ENCODE assay signal across 31 cellular contexts in the genomic region with DNA sequence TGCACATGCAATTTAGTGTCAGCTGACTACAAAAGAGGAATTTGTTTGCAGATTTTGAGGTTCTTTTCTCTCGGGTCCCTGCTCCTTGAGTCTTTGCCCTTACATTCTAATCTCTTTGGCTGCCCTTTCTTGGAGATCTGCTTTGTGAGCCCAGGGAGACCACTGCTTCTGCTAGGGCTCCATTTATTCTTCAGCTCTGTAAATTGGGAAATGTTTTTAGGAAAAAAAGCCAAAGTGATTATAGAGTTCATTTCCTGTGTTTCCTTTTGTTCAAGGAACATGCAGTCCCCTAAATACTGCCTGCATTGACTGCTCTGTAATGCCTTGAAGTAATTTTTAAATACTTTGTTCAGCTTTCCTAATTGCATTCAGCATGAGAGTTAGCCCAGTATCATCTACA.
DNase-seq lines count a peak whose midpoint lies in the region; ATAC-seq, FAIRE-seq and TF ChIP-seq lines count a peak whose summit lies in the region.
"Had no signal": no experiment of that assay in that cellular context is flagged by ENCODE, and none has a peak within 500 bp of the region (broad histone marks: within the 10 kb centered on the region; RNA-seq: fewer than 3 reads in every experiment).

No MANE protein-coding gene starts in this region.

- H3K4me2 ChIP-seq in SK-N-SH: peak overlapping the region; percentile 24
- peak overlapping the region; percentile 58 for H3K4me2 ChIP-seq in endothelial cell of umbilical vein (ENCODE audit: insufficient read depth, low read length)
- no peak overlapping the region for H3K4me2 ChIP-seq in mesenchymal stem cell (ENCODE audit: low read length, poor library complexity, severe bottlenecking)
- H3K4me2 ChIP-seq: PC-9 had no signal

- H3K79me1 ChIP-seq in mesenchymal stem cell (replicated peaks; ENCODE audit: low read length, poor library complexity, severe bottlenecking): no peaks in the 10 kb centered on the region

- no peak for TF ChIP-seq POLR2A in endothelial cell of umbilical vein (IDR thresholded peaks at IDR 0.05; ENCODE audit: low read depth, low read length)
- TF ChIP-seq POLR2A in lower leg skin (IDR thresholded peaks at IDR 0.05): no peak

- H3F3A ChIP-seq in SK-N-SH (replicated peaks; ENCODE audit: insufficient read depth): peaks cover 19% of the 10 kb centered on the region

- H2AFZ ChIP-seq in SK-N-SH (ENCODE audit: low read depth) (0 out of 2 replicates have a peak overlapping the region, but pooled peaks have one; percentile 19), endothelial cell of umbilical vein (ENCODE audit: low read depth, low read length) (peak overlapping the region; percentile 65), mesenchymal stem cell (ENCODE audit: low read depth, low read length) (peak overlapping the region; percentile 51)
- H2AFZ ChIP-seq: PC-9 had no signal

- ATAC-seq in SK-N-SH treated with all-trans-retinoic acid at 6 μM for 48 hours: no peak
- ATAC-seq: activated CD8-positive, alpha-beta T cell treated with anti-CD3 and anti-CD28 coated beads, Interleukin-2, amount 10 ng/mL, durations not matched to agents 7 days and 5 days; CD8-positive, alpha-beta T cell; naive thymus-derived CD8-positive, alpha-beta T cell had no signal

- H4K20me1 ChIP-seq in SK-N-SH (ENCODE audit: insufficient read depth): no peaks in the 10 kb centered on the region
- no peaks in the 10 kb centered on the region for H4K20me1 ChIP-seq in endothelial cell of umbilical vein (replicated peaks; ENCODE audit: control insufficient read depth, extremely low read depth, insufficient read depth, low read length)

- CTCF ChIA-PET in SK-N-SH (lab: Yijun Ruan, JAX) (no interaction called here), endothelial cell of umbilical vein (lab: Charles Lee) (interaction anchor here (1.0 to 1.6 kb wide), 5 partner anchors 9 to 38 kb away, joined by 3 to 5 read pairs (median 3); no protein-coding TSS in a partner anchor)
- CTCF ChIA-PET in activated naive CD4-positive, alpha-beta T cell treated with anti-CD3 and anti-CD28 coated beads, Interleukin-2, amount 10 ng/mL, durations not matched to agents 7 days and 5 days (lab: Charles Lee): no interaction called here

- no peaks in the 10 kb centered on the region for H3K9me1 ChIP-seq in endothelial cell of umbilical vein (replicated peaks; ENCODE audit: control insufficient read depth, extremely low read depth, insufficient read depth, low read length)

- H3K27ac ChIP-seq in SK-N-SH (ENCODE audit: low read depth in 2 of 2, low read length in 1 of 2) (peak overlapping the region in 1 of 2 experiments; percentile 82; a peak in 2 of 4 replicates), endothelial cell of umbilical vein (ENCODE audit: insufficient read depth, low read depth, low read length) (peak overlapping the region; percentile 64), mesenchymal stem cell (ENCODE audit: low read length, poor library complexity, severe bottlenecking) (no peak overlapping the region), subcutaneous abdominal adipose tissue (ENCODE audit: low read depth, low read length) (peak overlapping the region; percentile 32)
- H3K27ac ChIP-seq: breast epithelium, PC-9, stomach had no signal

- H3K4me3 Mint-ChIP-seq in activated naive CD4-positive, alpha-beta T cell treated with anti-CD3 and anti-CD28 coated beads, Interleukin-2, amount 10 ng/mL, durations not matched to agents 7 days and 5 days: no peak overlapping the region
- H3K4me3 Mint-ChIP-seq: activated CD8-positive, alpha-beta T cell treated with anti-CD3 and anti-CD28 coated beads, Interleukin-2, amount 10 ng/mL, durations not matched to agents 7 days and 5 days; CD8-positive, alpha-beta T cell; endodermal cell; naive thymus-derived CD8-positive, alpha-beta T cell; T-helper 1 cell treated with Interleukin-12 subunit alpha and Interleukin-12 subunit beta and Interleukin-4 antibody, amounts not matched to agents 30 μg/mL and 1 μg/mL, for 36 hours had no signal

- TF ChIP-seq CTCF in SK-N-SH (IDR thresholded peaks at IDR 0.05) (no peak), endothelial cell of umbilical vein (IDR thresholded peaks at IDR 0.05; ENCODE audit: extremely low read depth in 1 of 2, insufficient read depth in 1 of 2, low read depth in 1 of 2, low read length in 2 of 2) (no peak), lower leg skin (IDR thresholded peaks at IDR 0.05) (no peak)

- H3K23ac ChIP-seq in mesenchymal stem cell (ENCODE audit: low read length in 2 of 2): no peak overlapping the region

- H2AK5ac ChIP-seq in mesenchymal stem cell (ENCODE audit: low read length, severe bottlenecking): peak overlapping the region; percentile 53

- H2BK12ac ChIP-seq in mesenchymal stem cell (ENCODE audit: low read length in 2 of 2): no peak overlapping the region

- 94% methylated on average over 1 of the region's 1 CpG for WGBS in SK-N-SH (ENCODE audit: low lambda C conversion rate)
- 85% methylated on average over 1 of the region's 1 CpG for WGBS in mesenchymal stem cell
- WGBS in lower leg skin, 2 donors: 15 to 50% methylated on average over 1 of the region's 1 CpG

- H3K36me3 Mint-ChIP-seq in activated naive CD4-positive, alpha-beta T cell treated with anti-CD3 and anti-CD28 coated beads, Interleukin-2, amount 10 ng/mL, durations not matched to agents 7 days and 5 days: no peaks in the 10 kb centered on the region
- H3K36me3 Mint-ChIP-seq: CD8-positive, alpha-beta T cell had no signal

- no peak overlapping the region for H3K14ac ChIP-seq in mesenchymal stem cell (ENCODE audit: low read length in 2 of 2)

- no peak overlapping the region for H4K91ac ChIP-seq in mesenchymal stem cell (ENCODE audit: low read length)

- H3K79me2 ChIP-seq in SK-N-SH (ENCODE audit: insufficient read depth) (no peaks in the 10 kb centered on the region), endothelial cell of umbilical vein (ENCODE audit: control insufficient read depth, insufficient read depth, low read length) (no peaks in the 10 kb centered on the region)

- H3K27me3 ChIP-seq in SK-N-SH (ENCODE audit: insufficient read depth) (no peaks in the 10 kb centered on the region), endothelial cell of umbilical vein (ENCODE audit: control insufficient read depth in 2 of 2, insufficient read depth in 2 of 2, low read length in 2 of 2) (no peaks in the 10 kb centered on the region), mesenchymal stem cell (ENCODE audit: control insufficient read depth in 1 of 2, insufficient read depth in 1 of 2, low read length in 2 of 2) (no peaks in the 10 kb centered on the region), subcutaneous abdominal adipose tissue (ENCODE audit: control insufficient read depth in 5 of 5, insufficient read depth in 4 of 5, low read length in 5 of 5) (no peaks in the 10 kb centered on the region)
- H3K27me3 ChIP-seq: adrenal gland, breast epithelium, stomach had no signal

- TF ChIP-seq EP300 in SK-N-SH (IDR thresholded peaks at IDR 0.05; ENCODE audit: borderline replicate concordance in 1 of 2, low read depth in 1 of 2, low read length in 1 of 2): no peak

- no peak overlapping the region for H2BK120ac ChIP-seq in mesenchymal stem cell (ENCODE audit: low read depth, low read length)

- no peak overlapping the region for H2BK5ac ChIP-seq in mesenchymal stem cell (ENCODE audit: low read depth, low read length, poor library complexity, severe bottlenecking)

- TF ChIP-seq RAD21 in SK-N-SH (IDR thresholded peaks at IDR 0.05; ENCODE audit: low read length): no peak

- H3K36me3 ChIP-seq in SK-N-SH (replicated peaks in 1 of 2; ENCODE audit: control insufficient read depth in 1 of 2, insufficient read depth in 2 of 2, low read length in 1 of 2): no peaks in the 10 kb centered on the region
- H3K36me3 ChIP-seq in endothelial cell of umbilical vein (ENCODE audit: control insufficient read depth in 2 of 2, extremely low read depth in 1 of 2, insufficient read depth in 2 of 2, low read length in 2 of 2): no peaks in the 10 kb centered on the region
- H3K36me3 ChIP-seq in mesenchymal stem cell (ENCODE audit: control insufficient read depth in 1 of 2, insufficient read depth in 2 of 2, low read depth in 1 of 2, low read length in 2 of 2): no peaks in the 10 kb centered on the region
- H3K36me3 ChIP-seq in subcutaneous abdominal adipose tissue (ENCODE audit: control insufficient read depth in 5 of 5, insufficient read depth in 5 of 5, low read length in 5 of 5): no peaks in the 10 kb centered on the region
- H3K36me3 ChIP-seq: adrenal gland, breast epithelium, stomach had no signal

- dilution Hi-C loops in endothelial cell of umbilical vein (cut with MboI; ENCODE audit: extremely low pct_ligation_motif_present, low sequenced_read_pairs): no loop called here

- H3K27me3 Mint-ChIP-seq in activated naive CD4-positive, alpha-beta T cell treated with anti-CD3 and anti-CD28 coated beads, Interleukin-2, amount 10 ng/mL, durations not matched to agents 7 days and 5 days: no peaks in the 10 kb centered on the region

- intact Hi-C loops in endothelial cell of umbilical vein (cut with micrococcal nuclease): loop anchor here (2.0 to 10.0 kb wide), 5 partner anchors 105 to 1773 kb away; no protein-coding TSS in a partner anchor
- intact Hi-C loops in lower leg skin (cut with DNase I; ENCODE audit: low total_unique reads): no loop called here

- H3K4me3 ChIP-seq in SK-N-SH (ENCODE audit: low read depth in 2 of 2, low read length in 1 of 2) (no peak overlapping the region), endothelial cell of umbilical vein (replicated peaks in 1 of 3; ENCODE audit: insufficient read depth in 1 of 3, low read depth in 1 of 3, low read length in 3 of 3) (peak overlapping the region in 1 of 3 experiments; percentile 8), mesenchymal stem cell (ENCODE audit: insufficient read depth in 1 of 2, low read depth in 1 of 2, low read length in 2 of 2) (no peak overlapping the region), subcutaneous abdominal adipose tissue (ENCODE audit: low read depth in 1 of 5, low read length in 5 of 5) (no peak overlapping the region), lower leg skin (ENCODE audit: low read depth, poor library complexity, severe bottlenecking) (no peak overlapping the region)
- H3K4me3 ChIP-seq: adrenal gland, breast epithelium, coronary artery, PC-9, stomach had no signal

- FAIRE-seq in endothelial cell of umbilical vein (lab: Jason Lieb, UNC) (peak; percentile 43), urothelium cell line (lab: Jason Lieb, UNC) (no peak)
- FAIRE-seq: HTR-8/SVneo, kidney had no signal

- no TSS peak for BruUV-seq in endothelial cell of umbilical vein (replicated peaks; lab: Mats Ljungman, UMichigan)

- H3K18ac ChIP-seq in mesenchymal stem cell (ENCODE audit: low read depth in 1 of 2, low read length in 2 of 2): peak overlapping the region; percentile 19 to 69

- H2BK15ac ChIP-seq in mesenchymal stem cell (ENCODE audit: low read depth, poor library complexity, severe bottlenecking): no peak overlapping the region

- H4K8ac ChIP-seq in mesenchymal stem cell (ENCODE audit: low read length): no peak overlapping the region

- H3K9me3 Mint-ChIP-seq in activated naive CD4-positive, alpha-beta T cell treated with anti-CD3 and anti-CD28 coated beads, Interleukin-2, amount 10 ng/mL, durations not matched to agents 7 days and 5 days: no peaks in the 10 kb centered on the region
- H3K9me3 Mint-ChIP-seq: T-helper 1 cell treated with Interleukin-12 subunit alpha and Interleukin-12 subunit beta and Interleukin-4 antibody, amounts not matched to agents 30 μg/mL and 1 μg/mL, for 36 hours had no signal

- H3K4ac ChIP-seq in mesenchymal stem cell (ENCODE audit: low read depth in 1 of 2, low read length in 2 of 2): peak overlapping the region in 1 of 2 experiments; percentile 15

- no peak overlapping the region; the same call in 1 of the 2 replicates for H3K9ac ChIP-seq in SK-N-SH
- peak overlapping the region; percentile 8 for H3K9ac ChIP-seq in endothelial cell of umbilical vein (replicated peaks; ENCODE audit: extremely low read depth, insufficient read depth, low read length)
- no peak overlapping the region for H3K9ac ChIP-seq in mesenchymal stem cell (ENCODE audit: low read length)
- no peak overlapping the region for H3K9ac ChIP-seq in subcutaneous abdominal adipose tissue (ENCODE audit: low read length in 5 of 5)

- H3K9me3 ChIP-seq in SK-N-SH (0 out of 2 replicates have a peak, but pooled peaks cover 7% of the 10 kb centered on the region), endothelial cell of umbilical vein (replicated peaks; ENCODE audit: control insufficient read depth, insufficient read depth, low read length) (no peaks in the 10 kb centered on the region), mesenchymal stem cell (ENCODE audit: control insufficient read depth, low read length) (peaks cover 14% of the 10 kb centered on the region), subcutaneous abdominal adipose tissue (ENCODE audit: control insufficient read depth in 5 of 5, low read length in 5 of 5) (peaks cover 0 to 6% (median 3%) of the 10 kb centered on the region in 5 donors)
- H3K9me3 ChIP-seq: adrenal gland had no signal

- peaks cover 0 to 18% of the 10 kb centered on the region in 2 experiments; a peak in 3 of 4 replicates for H3K4me1 ChIP-seq in SK-N-SH (ENCODE audit: control insufficient read depth in 1 of 2, insufficient read depth in 2 of 2, low read depth in 1 of 2, low read length in 1 of 2)
- peaks cover 23% of the 10 kb centered on the region for H3K4me1 ChIP-seq in endothelial cell of umbilical vein (ENCODE audit: control insufficient read depth, extremely low read depth, insufficient read depth, low read length)
- peaks cover 2% of the 10 kb centered on the region for H3K4me1 ChIP-seq in mesenchymal stem cell (ENCODE audit: control insufficient read depth, insufficient read depth, low read depth, low read length)
- H3K4me1 ChIP-seq in subcutaneous abdominal adipose tissue (ENCODE audit: control insufficient read depth in 5 of 5, insufficient read depth in 5 of 5, low read length in 5 of 5): peaks cover 0 to 16% (median 8%) of the 10 kb centered on the region in 5 donors
- H3K4me1 ChIP-seq: adrenal gland, breast epithelium, stomach had no signal

- H3K4me1 Mint-ChIP-seq in activated naive CD4-positive, alpha-beta T cell treated with anti-CD3 and anti-CD28 coated beads, Interleukin-2, amount 10 ng/mL, durations not matched to agents 7 days and 5 days: no peaks in the 10 kb centered on the region
- H3K4me1 Mint-ChIP-seq: naive thymus-derived CD8-positive, alpha-beta T cell had no signal

- DNase-seq in SK-N-SH (no peak), endothelial cell of umbilical vein (ENCODE audit: low read depth, low spot score) (no peak), mesenchymal stem cell (no peak), urothelium cell line (ENCODE audit: low spot score) (no peak), lower leg skin (ENCODE audit: low spot score in 2 of 2) (no peak)
- no peak for DNase-seq in activated naive CD4-positive, alpha-beta T cell treated with anti-CD3 and anti-CD28 coated beads, Interleukin-2, amount 10 ng/mL, durations not matched to agents 7 days and 5 days
- DNase-seq: 8988T; activated CD4-positive, alpha-beta T cell treated with anti-CD3 and anti-CD28 coated beads for 1 hour; activated CD8-positive, alpha-beta T cell treated with anti-CD3 and anti-CD28 coated beads, Interleukin-2, amount 10 ng/mL, durations not matched to agents 7 days and 5 days; activated T-cell treated with anti-CD3 and anti-CD28 coated beads for 4 hours; adrenal gland; CD8-positive, alpha-beta T cell; endodermal cell; glutamatergic neuron; kidney; MV-4-11; naive thymus-derived CD8-positive, alpha-beta T cell; NCI-H510A treated with DMSO at 0.1 percent for 48 hours; NK-92 treated with Interleukin-12 subunit alpha and Interleukin-12 subunit beta, amount 100 ng/mL, for 24 hours; PC-9; posterior cingulate gyrus; SIG-M5; stimulated activated CD8-positive, alpha-beta memory T cell treated with anti-CD3 and anti-CD28 coated beads, Interleukin-4, amount 100 ng/mL, for 48 hours; stomach; trophoblast cell had no signal

- POLR2A ChIA-PET in SK-N-SH (lab: Yijun Ruan, JAX): no interaction called here
- POLR2A ChIA-PET in endothelial cell of umbilical vein (lab: Charles Lee): no interaction called here

- H3K27ac Mint-ChIP-seq in activated naive CD4-positive, alpha-beta T cell treated with anti-CD3 and anti-CD28 coated beads, Interleukin-2, amount 10 ng/mL, durations not matched to agents 7 days and 5 days: no peak overlapping the region
- H3K27ac Mint-ChIP-seq: activated CD8-positive, alpha-beta T cell treated with anti-CD3 and anti-CD28 coated beads, Interleukin-2, amount 10 ng/mL, durations not matched to agents 7 days and 5 days; CD8-positive, alpha-beta T cell; endodermal cell; naive thymus-derived CD8-positive, alpha-beta T cell; T-helper 1 cell treated with Interleukin-12 subunit alpha and Interleukin-12 subunit beta and Interleukin-4 antibody, amounts not matched to agents 30 μg/mL and 1 μg/mL, for 36 hours had no signal

- no peaks in the 10 kb centered on the region for H3K9me2 ChIP-seq in SK-N-SH
